29 cellular contexts compared by ENCODE assay signal in genomic region chr2:165011199-165011598, GRCh38. TPM values are rescaled to one million over a fixed set of nuclear protein-coding genes. Genes with fewer than 3 reads are reported as not detected.
"Had no signal": no experiment of that assay in that cellular context is flagged by ENCODE, and none has a peak within 500 bp of the region (broad histone marks: within the 10 kb centered on the region; RNA-seq: fewer than 3 reads in every experiment).

No MANE protein-coding gene starts in this region.

- H3K27ac Mint-ChIP-seq: activated CD4-positive, alpha-beta memory T cell treated with anti-CD3 and anti-CD28 coated beads, Interleukin-2, amount 10 ng/mL, durations not matched to agents 7 days and 5 days; activated CD4-positive, alpha-beta T cell treated with anti-CD3 and anti-CD28 coated beads, Interleukin-2, amount 10 ng/mL, durations not matched to agents 7 days and 5 days; activated naive CD8-positive, alpha-beta T cell; activated T-cell treated with anti-CD3 and anti-CD28 coated beads, Interleukin-2, amount 50 U/mL, for 24 hours; activated T-helper 17 cell treated with anti-CD3 and anti-CD28 coated beads, Interleukin-2, amount 50 U/mL, for 72 hours; effector memory CD8-positive, alpha-beta T cell had no signal

- H3K4me1 Mint-ChIP-seq: activated CD4-positive, alpha-beta memory T cell treated with anti-CD3 and anti-CD28 coated beads, Interleukin-2, amount 10 ng/mL, durations not matched to agents 7 days and 5 days; activated CD4-positive, alpha-beta T cell treated with anti-CD3 and anti-CD28 coated beads, Interleukin-2, amount 10 ng/mL, durations not matched to agents 7 days and 5 days; activated T-helper 17 cell treated with anti-CD3 and anti-CD28 coated beads, Interleukin-2, amount 50 U/mL, for 72 hours had no signal

- H3K4me3 Mint-ChIP-seq: activated CD4-positive, alpha-beta memory T cell treated with anti-CD3 and anti-CD28 coated beads, Interleukin-2, amount 10 ng/mL, durations not matched to agents 7 days and 5 days; activated CD4-positive, alpha-beta T cell treated with anti-CD3 and anti-CD28 coated beads, Interleukin-2, amount 10 ng/mL, durations not matched to agents 7 days and 5 days; activated naive CD8-positive, alpha-beta T cell; activated T-cell treated with anti-CD3 and anti-CD28 coated beads, Interleukin-2, amount 50 U/mL, for 24 hours; activated T-helper 17 cell treated with anti-CD3 and anti-CD28 coated beads, Interleukin-2, amount 50 U/mL, for 72 hours; effector memory CD8-positive, alpha-beta T cell had no signal

- H3K36me3 Mint-ChIP-seq: activated naive CD8-positive, alpha-beta T cell had no signal

- DNase-seq: activated CD4-positive, alpha-beta memory T cell treated with anti-CD3 and anti-CD28 coated beads, Interleukin-2, amount 10 ng/mL, durations not matched to agents 7 days and 5 days; activated CD4-positive, alpha-beta T cell treated with anti-CD3 and anti-CD28 coated beads for 1 hour; activated CD4-positive, alpha-beta T cell treated with anti-CD3 and anti-CD28 coated beads for 4 hours; activated CD4-positive, alpha-beta T cell treated with anti-CD3 and anti-CD28 coated beads, Interleukin-2, amount 10 ng/mL, durations not matched to agents 7 days and 5 days; activated CD4-positive, alpha-beta T cell treated with anti-CD3 and anti-CD28 coated beads, Interleukin-2, amount 50 U/mL, for 4 hours; activated CD8-positive, alpha-beta memory T cell treated with anti-CD3 and anti-CD28 coated beads, Interleukin-2, amount 50 U/mL, for 48 hours; activated effector memory CD4-positive, alpha-beta T cell treated with Interleukin-2 at 50 U/mL for 16 hours; activated gamma-delta T cell treated with Interleukin-2 at 50 U/mL for 16 hours; activated naive CD4-positive, alpha-beta T cell treated with anti-CD3 and anti-CD28 coated beads, Interleukin-2, amount 50 U/mL, for 16 hours; activated naive CD4-positive, alpha-beta T cell treated with Interleukin-2 at 50 U/mL for 16 hours; activated T-cell treated with anti-CD3 and anti-CD28 coated beads for 4 hours; activated T-cell treated with anti-CD3 and anti-CD28 coated beads, Interleukin-2, amount 50 U/mL, for 24 hours; amniotic stem cell; anterior cingulate cortex; brain microvascular endothelial cell; caudate nucleus; cortex of kidney; dermis blood vessel endothelial cell; effector CD4-positive, alpha-beta T cell; effector memory CD8-positive, alpha-beta T cell; foreskin melanocyte; T-helper 2 cell had no signal

- H3K9me3 Mint-ChIP-seq: activated CD4-positive, alpha-beta memory T cell treated with anti-CD3 and anti-CD28 coated beads, Interleukin-2, amount 10 ng/mL, durations not matched to agents 7 days and 5 days; activated CD4-positive, alpha-beta T cell treated with anti-CD3 and anti-CD28 coated beads, Interleukin-2, amount 10 ng/mL, durations not matched to agents 7 days and 5 days; activated T-cell treated with anti-CD3 and anti-CD28 coated beads, Interleukin-2, amount 50 U/mL, for 24 hours; activated T-helper 17 cell treated with anti-CD3 and anti-CD28 coated beads, Interleukin-2, amount 50 U/mL, for 72 hours had no signal

- H3K27ac ChIP-seq: brain microvascular endothelial cell, esophagus muscularis mucosa, gastroesophageal sphincter had no signal

- H3K36me3 ChIP-seq: brain microvascular endothelial cell, esophagus muscularis mucosa, gastroesophageal sphincter had no signal

- H3K27me3 ChIP-seq: brain microvascular endothelial cell, esophagus muscularis mucosa, gastroesophageal sphincter had no signal

- H3K9me3 ChIP-seq: esophagus muscularis mucosa, gastroesophageal sphincter had no signal

- H3K4me3 ChIP-seq: esophagus muscularis mucosa, gastroesophageal sphincter had no signal

RNA-seq across cellular contexts. Expression of gene SLC38A11, which starts 55.9 kb away (rescaled TPM):
- total RNA-seq: activated CD4-positive, alpha-beta memory T cell treated with anti-CD3 and anti-CD28 coated beads, Interleukin-2, amount 10 ng/mL, durations not matched to agents 7 days and 5 days; activated CD4-positive, alpha-beta T cell treated with anti-CD3 and anti-CD28 coated beads, Interleukin-2, amount 10 ng/mL, durations not matched to agents 7 days and 5 days; activated T-helper 17 cell treated with anti-CD3 and anti-CD28 coated beads, Interleukin-2, amount 50 U/mL, for 72 hours; astrocyte; dermis blood vessel endothelial cell; glomerular endothelial cell; T-helper 1 cell treated with Interleukin-12 subunit alpha and Interleukin-12 subunit beta and Interleukin-4 antibody, amounts not matched to agents 30 ng/mL and 1 ng/mL, for 36 hours had no signal
